Comparison of ENCODE assay signal across 8 cellular contexts in the genomic region with DNA sequence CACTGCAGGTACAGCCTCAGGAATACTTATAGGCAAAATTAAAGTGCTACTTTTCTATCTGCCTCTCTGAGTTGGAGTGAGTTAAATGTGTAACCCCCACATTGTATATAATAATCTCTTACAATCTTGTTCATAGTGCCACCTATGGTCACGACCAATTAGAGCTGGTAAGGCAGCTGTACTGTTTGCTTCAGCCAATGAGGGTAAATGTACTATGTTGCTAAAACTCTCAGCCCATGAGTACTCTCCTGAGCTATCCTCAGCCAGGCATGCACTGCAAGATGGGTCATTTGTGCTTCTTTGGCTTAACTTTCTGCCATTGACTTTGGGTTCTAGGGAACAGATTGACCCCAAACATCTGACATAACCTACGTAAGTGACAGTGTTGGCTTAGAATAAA. TPM values are rescaled to one million over a fixed set of nuclear protein-coding genes. Genes with fewer than 3 reads are reported as not detected.
DNase-seq lines count a peak whose midpoint lies in the region; ATAC-seq and TF ChIP-seq lines count a peak whose summit lies in the region.

No MANE protein-coding gene starts in this region.

- H3K18ac ChIP-seq in H9 (ENCODE audit: insufficient read length, low read depth, low read length): no peak overlapping the region

- H3K4me2 ChIP-seq in H9 (ENCODE audit: insufficient read depth, insufficient read length, low read length): no peak overlapping the region

- no peak overlapping the region for H3K4me3 ChIP-seq in right cardiac atrium (ENCODE audit: low read length)
- H3K4me3 ChIP-seq in mucosa of descending colon: no peak overlapping the region
- H3K4me3 ChIP-seq in testis: no peak overlapping the region
- no peak overlapping the region for H3K4me3 ChIP-seq in heart right ventricle

- H3K36me3 ChIP-seq in mucosa of descending colon (ENCODE audit: low read depth): no peaks in the 10 kb centered on the region
- no peaks in the 10 kb centered on the region for H3K36me3 ChIP-seq in testis (ENCODE audit: low read depth, missing control alignments)
- H3K36me3 ChIP-seq in heart right ventricle: no peaks in the 10 kb centered on the region

- no peak overlapping the region for H2BK20ac ChIP-seq in H9 (ENCODE audit: low read depth, low read length, poor library complexity, severe bottlenecking)

- no peaks in the 10 kb centered on the region for H3K79me2 ChIP-seq in H9 (ENCODE audit: insufficient read depth, low read length)

- H3K9me3 ChIP-seq in right cardiac atrium (ENCODE audit: control insufficient read depth, low read length): no peaks in the 10 kb centered on the region
- no peaks in the 10 kb centered on the region for H3K9me3 ChIP-seq in H9 (ENCODE audit: control insufficient read depth, low read depth, low read length)
- no peaks in the 10 kb centered on the region for H3K9me3 ChIP-seq in mucosa of descending colon
- H3K9me3 ChIP-seq in testis: no peaks in the 10 kb centered on the region
- no peaks in the 10 kb centered on the region for H3K9me3 ChIP-seq in heart right ventricle

- H3K27me3 ChIP-seq in right cardiac atrium (ENCODE audit: control insufficient read depth, insufficient read depth) (no peaks in the 10 kb centered on the region), H9 (ENCODE audit: insufficient read depth, low read length) (no peaks in the 10 kb centered on the region), testis (no peaks in the 10 kb centered on the region), heart right ventricle (no peaks in the 10 kb centered on the region)

- no peaks in the 10 kb centered on the region for H3K36me3 Mint-ChIP-seq in H9 (ENCODE audit: insufficient read depth in 1 of 3, low read depth in 3 of 3)
- no peaks in the 10 kb centered on the region for H3K36me3 Mint-ChIP-seq in activated B cell treated with CpG ODN at 0.5 μM for 24 hours (ENCODE audit: low read depth)

- no peaks in the 10 kb centered on the region for H3K23me2 ChIP-seq in H9 (ENCODE audit: insufficient read length, low read depth, low read length, poor library complexity, severe bottlenecking)

- no peaks in the 10 kb centered on the region; the same call in 1 of the 2 replicates for H3K27me3 Mint-ChIP-seq in H9 (ENCODE audit: low read depth)
- H3K27me3 Mint-ChIP-seq in activated B cell treated with CpG ODN at 0.5 μM for 24 hours: no peaks in the 10 kb centered on the region

- ATAC-seq in right cardiac atrium: peak; percentile 36 to 45
- no peak for ATAC-seq in Right ventricle myocardium superior (ENCODE audit: poor library complexity)
- peak; percentile 89 for ATAC-seq in activated B cell treated with CpG ODN at 0.5 μM for 24 hours (ENCODE audit: low read depth)
- ATAC-seq in mucosa of descending colon: peak; percentile 85
- ATAC-seq in heart right ventricle: no peak

- no peak overlapping the region for H4K91ac ChIP-seq in H9 (ENCODE audit: insufficient read length, low read depth, low read length)

- H3K14ac ChIP-seq in H9 (ENCODE audit: insufficient read depth, low read length): no peak overlapping the region

- CTCF ChIA-PET in activated B cell treated with CpG ODN at 0.5 μM for 24 hours (lab: Charles Lee): no interaction called here

- H3K27ac ChIP-seq in right cardiac atrium (ENCODE audit: low read length): no peak overlapping the region
- H3K27ac ChIP-seq in H9 (ENCODE audit: insufficient read length, low read depth, low read length): no peak overlapping the region
- no peak overlapping the region for H3K27ac ChIP-seq in testis
- no peak overlapping the region for H3K27ac ChIP-seq in heart right ventricle

- intact Hi-C loops in right cardiac atrium (cut with DNase I) (no loop called here), Right ventricle myocardium superior (cut with DNase I) (no loop called here), activated B cell treated with CpG ODN at 0.5 μM for 24 hours (cut with micrococcal nuclease) (no loop called here), mucosa of descending colon (cut with DNase I, micrococcal nuclease) (no loop called here), testis (cut with DNase I; ENCODE audit: low total_unique reads) (no loop called here), heart right ventricle (cut with DNase I) (no loop called here)

- no peak for DNase-seq in right cardiac atrium
- DNase-seq in Right ventricle myocardium superior: no peak
- DNase-seq in H9: peak; percentile 36
- peak; percentile 61 for DNase-seq in LHCN-M2 (ENCODE audit: low read depth)
- no peak for DNase-seq in activated B cell treated with CpG ODN at 0.5 μM for 24 hours
- peak in 1 of 3 donors; percentile 43 for DNase-seq in mucosa of descending colon
- DNase-seq in testis: no peak
- no peak for DNase-seq in heart right ventricle

- WGBS in right cardiac atrium: 76% methylated on average over 2 of the region's 2 CpGs
- WGBS in H9 (ENCODE audit: extremely low coverage, insufficient read length, low lambda C conversion rate): no CpG with 5 or more reads among the region's 2 CpGs
- WGBS in testis, 2 donors: 79 to 80% methylated on average over 2 of the region's 2 CpGs
- WGBS in heart right ventricle, 2 donors: 68 to 77% methylated on average over 2 of the region's 2 CpGs

- no peak overlapping the region for H3K9ac ChIP-seq in H9 (ENCODE audit: extremely low read depth, insufficient read length, low read length)

- POLR2A ChIA-PET in activated B cell treated with CpG ODN at 0.5 μM for 24 hours (lab: Charles Lee): interaction anchor here (1.9 kb wide), 1 partner anchor 15 kb away, joined by 6 read pairs; a partner anchor contains a TSS

- H2AK5ac ChIP-seq in H9 (ENCODE audit: insufficient read length, low read length): no peak overlapping the region

- H3K9me3 Mint-ChIP-seq in H9 (no peaks in the 10 kb centered on the region), activated B cell treated with CpG ODN at 0.5 μM for 24 hours (no peaks in the 10 kb centered on the region)

- no peak overlapping the region for H2BK12ac ChIP-seq in H9 (ENCODE audit: insufficient read length, low read depth, low read length)

- no peak overlapping the region for H2AFZ ChIP-seq in H9 (ENCODE audit: low read length)

- no peaks in the 10 kb centered on the region for H4K20me1 ChIP-seq in H9 (ENCODE audit: control insufficient read depth, insufficient read depth, insufficient read length)

- H3K27ac Mint-ChIP-seq in H9 (no peak overlapping the region), activated B cell treated with CpG ODN at 0.5 μM for 24 hours (no peak overlapping the region)

- no peak overlapping the region for H2BK5ac ChIP-seq in H9 (ENCODE audit: insufficient read length, low read length)

- no peak overlapping the region for H3K56ac ChIP-seq in H9 (ENCODE audit: insufficient read length, low read depth, low read length)

- no peaks in the 10 kb centered on the region for H3K79me1 ChIP-seq in H9 (ENCODE audit: insufficient read depth, low read depth, low read length, poor library complexity, severe bottlenecking)

- TF ChIP-seq POLR2A in testis (IDR thresholded peaks at IDR 0.05): no peak

- no peaks in the 10 kb centered on the region for H3K4me1 ChIP-seq in right cardiac atrium (ENCODE audit: control insufficient read depth, insufficient read depth, low read length)
- H3K4me1 ChIP-seq in H9 (ENCODE audit: insufficient read depth, low read length): no peaks in the 10 kb centered on the region
- H3K4me1 ChIP-seq in mucosa of descending colon (ENCODE audit: low read depth): no peaks in the 10 kb centered on the region
- no peaks in the 10 kb centered on the region for H3K4me1 ChIP-seq in testis
- peaks cover 0 to 6% (median 0%) of the 10 kb centered on the region in 9 donors for H3K4me1 ChIP-seq in heart right ventricle

- no peak overlapping the region for H3K4ac ChIP-seq in H9 (ENCODE audit: low read depth, low read length)

- no peak overlapping the region for H4K8ac ChIP-seq in H9 (replicated peaks; ENCODE audit: insufficient read length, low read depth, low read length)

- H3K23ac ChIP-seq in H9 (ENCODE audit: insufficient read length, low read depth, low read length): no peak overlapping the region

- no peak for TF ChIP-seq CTCF in H9 (conservative IDR thresholded peaks at IDR 0.05)
- TF ChIP-seq CTCF in activated B cell treated with CpG ODN at 0.5 μM for 24 hours (IDR thresholded peaks at IDR 0.05): no peak
- no peak for TF ChIP-seq CTCF in mucosa of descending colon (IDR thresholded peaks at IDR 0.05)
- no peak for TF ChIP-seq CTCF in testis (IDR thresholded peaks at IDR 0.05)
- no peak for TF ChIP-seq CTCF in heart right ventricle (IDR thresholded peaks at IDR 0.05)

- H4K5ac ChIP-seq in H9 (ENCODE audit: insufficient read length, low read depth, low read length): no peak overlapping the region

- H2BK120ac ChIP-seq in H9 (ENCODE audit: low read depth, low read length, poor library complexity, severe bottlenecking): no peak overlapping the region

- H2BK15ac ChIP-seq in H9 (ENCODE audit: low read depth, low read length): no peak overlapping the region

- H3K4me3 Mint-ChIP-seq in H9 (no peak overlapping the region), activated B cell treated with CpG ODN at 0.5 μM for 24 hours (no peak overlapping the region)

- H3T11ph ChIP-seq in H9 (ENCODE audit: low read length): no peak overlapping the region

- H3K4me1 Mint-ChIP-seq in H9: peaks cover 0 to 5% of the 10 kb centered on the region in 2 experiments; a peak in 3 of 4 replicates
- peaks cover 8% of the 10 kb centered on the region for H3K4me1 Mint-ChIP-seq in activated B cell treated with CpG ODN at 0.5 μM for 24 hours

RNA-seq across cellular contexts. Expression of a gene that starts 15.0 kb away (rescaled TPM):
- total RNA-seq in right cardiac atrium (10 to 100 TPM; 44.6 to 60.8 (median 48.8) TPM), Right ventricle myocardium superior (38.1 TPM), H9 (2021) (159 and 162 TPM in 2 replicates), LHCN-M2 (2014; rRNA removed) (113 and 119 TPM in 2 replicates), activated B cell treated with CpG ODN at 0.5 μM for 24 hours (69.8 and 90.8 TPM in 2 replicates), mucosa of descending colon (10 to 100 TPM; 74.7 to 92.1 (median 91.3) TPM), testis (10 to 100 TPM; 40.6 to 56.1 TPM), heart right ventricle (10 to 100 TPM; 40.1 to 59.1 (median 47.1) TPM)
- polyA plus RNA-seq in right cardiac atrium (19.6 TPM), testis (ENCODE audit: insufficient read depth, low read depth, low replicate concordance) (28.8 TPM), heart right ventricle (10 to 100 TPM; 15.9 to 95.5 TPM)
- 30.6 TPM for polyA plus RNA-seq in LHCN-M2 (2012)

RNA-seq across cellular contexts. Expression of a gene that starts 47.0 kb away (rescaled TPM):
- total RNA-seq in right cardiac atrium (1 to 10 TPM; 5.2 to 9.6 (median 6.7) TPM), Right ventricle myocardium superior (2.6 TPM), H9 (2021) (17.2 and 17.9 TPM in 2 replicates), LHCN-M2 (2014; rRNA removed) (2.1 and 5.2 TPM in 2 replicates), activated B cell treated with CpG ODN at 0.5 μM for 24 hours (7.8 and 9.5 TPM in 2 replicates), mucosa of descending colon (1 to 10 TPM; 5.9 to 8.4 (median 6.5) TPM), testis (1 to 10 TPM; 5.2 to 7.1 TPM), heart right ventricle (1 to 10 TPM; 4.3 to 8.9 (median 6.6) TPM)
- polyA plus RNA-seq in right cardiac atrium (5.5 TPM), testis (ENCODE audit: insufficient read depth, low read depth, low replicate concordance) (9.3 TPM), heart right ventricle (1 to 10 TPM; 1.8 to 5.8 TPM)
- 6.8 TPM for polyA plus RNA-seq in LHCN-M2 (2012)

Comparison
In these comparisons a context has a peak if more than half of its experiments do, and no peak if none do; other contexts are left out.
1. ATAC-seq: peak in right cardiac atrium (2 of 2), activated B cell treated with CpG ODN at 0.5 μM for 24 hours (single experiment) and mucosa of descending colon (single experiment); none in Right ventricle myocardium superior (single experiment) and heart right ventricle (0 of 8).
2. DNase-seq: peak in H9 (single experiment) and LHCN-M2 (single experiment); none in right cardiac atrium (0 of 3), Right ventricle myocardium superior (single experiment), activated B cell treated with CpG ODN at 0.5 μM for 24 hours (single experiment), testis (single experiment) and heart right ventricle (0 of 2).